16 cellular contexts compared by ENCODE assay signal in genomic region chr5:74581988-74582365, GRCh38.
"Had no signal": no experiment of that assay in that cellular context is flagged by ENCODE, and none has a peak within 500 bp of the region (broad histone marks: within the 10 kb centered on the region; RNA-seq: fewer than 3 reads in every experiment).

No MANE protein-coding gene starts in this region.

- H3K27ac ChIP-seq: heart left ventricle, left ventricle myocardium inferior, parathyroid adenoma, vagina had no signal

- H3K36me3 ChIP-seq: heart left ventricle, left ventricle myocardium inferior, vagina had no signal

- FAIRE-seq: TTC549 had no signal

- H3K79me2 ChIP-seq: parathyroid adenoma had no signal

- H3K27me3 ChIP-seq: heart left ventricle, vagina had no signal

- H3K4me3 ChIP-seq: heart left ventricle, left ventricle myocardium inferior, vagina had no signal

- H3K4me3 Mint-ChIP-seq: activated T-cell treated with anti-CD3 and anti-CD28 coated beads, Interleukin-2, amount 50 U/mL, for 4 hours; T-helper 1 cell treated with Interleukin-12 subunit alpha and Interleukin-12 subunit beta and Interleukin-4 antibody, amounts not matched to agents 30 μg/mL and 1 μg/mL, for 36 hours had no signal

- H3K9ac ChIP-seq: parathyroid adenoma had no signal

- ATAC-seq: activated T-cell treated with anti-CD3 and anti-CD28 coated beads, Interleukin-2, amount 50 U/mL, for 4 hours; heart left ventricle had no signal

- DNase-seq: activated CD4-positive, alpha-beta T cell treated with anti-CD3 and anti-CD28 coated beads, Interleukin-2, amount 50 U/mL, for 4 hours; activated CD4-positive, CD25-positive, alpha-beta regulatory T cell; activated effector memory CD4-positive, alpha-beta T cell treated with anti-CD3 and anti-CD28 coated beads, Interleukin-2, amount 50 U/mL, for 16 hours; activated T-cell treated with anti-CD3 and anti-CD28 coated beads, Interleukin-2, amount 50 U/mL, for 4 hours; amniotic stem cell; foreskin melanocyte; heart left ventricle; islet precursor cell; left ventricle myocardium inferior; retina; stimulated activated CD4-positive, alpha-beta T cell treated with anti-CD3 and anti-CD28 coated beads, Interleukin-4, amount 100 ng/mL, for 4 hours had no signal

- H3K36me3 Mint-ChIP-seq: activated naive CD4-positive, alpha-beta T cell treated with anti-CD3 and anti-CD28 coated beads, Interleukin-2, amount 50 U/mL, for 72 hours had no signal

- H3K9me3 ChIP-seq: heart left ventricle, left ventricle myocardium inferior, vagina had no signal

- H3K27ac Mint-ChIP-seq: activated naive CD4-positive, alpha-beta T cell treated with anti-CD3 and anti-CD28 coated beads, Interleukin-2, amount 50 U/mL, for 72 hours; T-helper 1 cell treated with Interleukin-12 subunit alpha and Interleukin-12 subunit beta and Interleukin-4 antibody, amounts not matched to agents 30 μg/mL and 1 μg/mL, for 36 hours had no signal

- H3K9me3 Mint-ChIP-seq: activated T-cell treated with anti-CD3 and anti-CD28 coated beads, Interleukin-2, amount 50 U/mL, for 4 hours; T-helper 1 cell treated with Interleukin-12 subunit alpha and Interleukin-12 subunit beta and Interleukin-4 antibody, amounts not matched to agents 30 μg/mL and 1 μg/mL, for 36 hours had no signal

- H2AFZ ChIP-seq: parathyroid adenoma had no signal
